Comparison of ENCODE assay signal across 15 cellular contexts in genomic region chr3:127706785-127707351, GRCh38. TPM values are rescaled to one million over a fixed set of nuclear protein-coding genes. Genes with fewer than 3 reads are reported as not detected.
DNase-seq lines count a peak whose midpoint lies in the region; ATAC-seq and TF ChIP-seq lines count a peak whose summit lies in the region.
"Had no signal": no experiment of that assay in that cellular context is flagged by ENCODE, and none has a peak within 500 bp of the region (broad histone marks: within the 10 kb centered on the region; RNA-seq: fewer than 3 reads in every experiment).

No MANE protein-coding gene starts in this region.

- no peak overlapping the region for H4K8ac ChIP-seq in neuronal stem cell (ENCODE audit: low read depth, low read length)

- H3K9me3 ChIP-seq in endodermal cell (ENCODE audit: control insufficient read depth, low read length) (no peaks in the 10 kb centered on the region), neuronal stem cell (replicated peaks in 1 of 2; ENCODE audit: control insufficient read depth in 2 of 2, insufficient read depth in 1 of 2, low read depth in 1 of 2, low read length in 2 of 2) (no peaks in the 10 kb centered on the region), uterus (no peaks in the 10 kb centered on the region)

- TF ChIP-seq POLR2A in uterus (IDR thresholded peaks at IDR 0.05), result no peak

- no peak overlapping the region for H2BK5ac ChIP-seq in neuronal stem cell (ENCODE audit: low read length)

- H2AFZ ChIP-seq in neuronal stem cell (ENCODE audit: low read length), result no peak overlapping the region

- POLR2A ChIA-PET in activated naive CD8-positive, alpha-beta T cell treated with anti-CD3 and anti-CD28 coated beads, Interleukin-2, amount 10 ng/mL, durations not matched to agents 7 days and 5 days (lab: Charles Lee), result no interaction called here

- no peak overlapping the region for H2BK120ac ChIP-seq in neuronal stem cell (ENCODE audit: low read depth, low read length)

- no peak overlapping the region for H3K14ac ChIP-seq in neuronal stem cell (ENCODE audit: low read length)

- no peaks in the 10 kb centered on the region for H3K36me3 Mint-ChIP-seq in activated naive CD8-positive, alpha-beta T cell treated with anti-CD3 and anti-CD28 coated beads, Interleukin-2, amount 10 ng/mL, durations not matched to agents 7 days and 5 days
- no peaks in the 10 kb centered on the region for H3K36me3 Mint-ChIP-seq in activated naive CD8-positive, alpha-beta T cell treated with anti-CD3 and anti-CD28 coated beads for 36 hours
- H3K36me3 Mint-ChIP-seq in endodermal cell (ENCODE audit: low read depth) (no peaks in the 10 kb centered on the region), natural killer cell (no peaks in the 10 kb centered on the region)

- no peak overlapping the region for H3K4me2 ChIP-seq in neuronal stem cell (ENCODE audit: insufficient read depth, low read length, poor library complexity, severe bottlenecking)

- H3K27me3 ChIP-seq in endodermal cell (ENCODE audit: control insufficient read depth, insufficient read depth, low read length, poor library complexity, severe bottlenecking), result peaks cover 5% of the 10 kb centered on the region
- peaks cover 0 to 8% (median 0%) of the 10 kb centered on the region in 3 experiments for H3K27me3 ChIP-seq in neuronal stem cell (ENCODE audit: control insufficient read depth in 3 of 3, insufficient read depth in 3 of 3, low read depth in 1 of 3, low read length in 3 of 3)
- H3K27me3 ChIP-seq in uterus, result no peaks in the 10 kb centered on the region

- TF ChIP-seq CTCF in endodermal cell (conservative IDR thresholded peaks at IDR 0.05), result no peak
- no peak for TF ChIP-seq CTCF in uterus (IDR thresholded peaks at IDR 0.05)
- TF ChIP-seq CTCF in natural killer cell (IDR thresholded peaks at IDR 0.05), result no peak

- DNase-seq in activated naive CD8-positive, alpha-beta T cell treated with anti-CD3 and anti-CD28 coated beads, Interleukin-2, amount 10 ng/mL, durations not matched to agents 7 days and 5 days, result peak; percentile 26
- DNase-seq in activated naive CD8-positive, alpha-beta T cell treated with anti-CD3 and anti-CD28 coated beads for 36 hours, result no peak
- DNase-seq in endodermal cell, result peak; percentile 47
- DNase-seq in neuronal stem cell (ENCODE audit: low spot score), result no peak
- DNase-seq in uterus, result peak in 1 of 2 donors; percentile 6
- DNase-seq in natural killer cell, result no peak
- no peak for DNase-seq in HuH-7.5 (ENCODE audit: low spot score)
- DNase-seq: activated CD8-positive, alpha-beta T cell treated with anti-CD3 and anti-CD28 coated beads for 36 hours; hypothalamus; Kasumi-1; NCI-H510A had no signal

- 93 to 96% methylated on average over 12 to 15 of the region's 16 CpGs for WGBS in endodermal cell (ENCODE audit: insufficient coverage in 1 of 2, insufficient read length in 1 of 2), 2 experiments
- WGBS in neuronal stem cell (ENCODE audit: extremely low coverage in 2 of 2, insufficient read length in 2 of 2, insufficient replicate concordance in 1 of 2), 2 donors, result no CpG with 5 or more reads among the region's 16 CpGs

- no peak overlapping the region for H4K91ac ChIP-seq in neuronal stem cell (ENCODE audit: low read depth, low read length, poor library complexity)

- ATAC-seq in activated naive CD8-positive, alpha-beta T cell treated with anti-CD3 and anti-CD28 coated beads, Interleukin-2, amount 10 ng/mL, durations not matched to agents 7 days and 5 days (ENCODE audit: low read depth), result no peak
- ATAC-seq in natural killer cell (no peak), HG02840 (IDR thresholded peaks at IDR 0.05; ENCODE audit: low FRiP score, unreplicated experiment) (no peak)
- ATAC-seq: activated CD8-positive, alpha-beta T cell treated with anti-CD3 and anti-CD28 coated beads for 36 hours; Panc1 had no signal

- H3K4ac ChIP-seq in neuronal stem cell (ENCODE audit: low read length), result no peak overlapping the region

- no peak overlapping the region for H3K4me3 ChIP-seq in endodermal cell (ENCODE audit: low read length)
- peak overlapping the region in 1 of 2 donors; percentile 18 for H3K4me3 ChIP-seq in neuronal stem cell (ENCODE audit: low read length in 2 of 2)
- H3K4me3 ChIP-seq in uterus, result no peak overlapping the region

- H3K4me1 Mint-ChIP-seq in activated naive CD8-positive, alpha-beta T cell treated with anti-CD3 and anti-CD28 coated beads, Interleukin-2, amount 10 ng/mL, durations not matched to agents 7 days and 5 days, result peaks cover 3% of the 10 kb centered on the region
- H3K4me1 Mint-ChIP-seq in activated naive CD8-positive, alpha-beta T cell treated with anti-CD3 and anti-CD28 coated beads for 36 hours, result no peaks in the 10 kb centered on the region
- H3K4me1 Mint-ChIP-seq in endodermal cell (peaks cover 19% of the 10 kb centered on the region), natural killer cell (no peaks in the 10 kb centered on the region)

- peak overlapping the region; percentile 11 for H3K18ac ChIP-seq in neuronal stem cell (ENCODE audit: low read length)

- H3K36me3 ChIP-seq in endodermal cell (ENCODE audit: control insufficient read depth, insufficient read depth, low read length), result no peaks in the 10 kb centered on the region
- H3K36me3 ChIP-seq in neuronal stem cell (replicated peaks in 1 of 2; ENCODE audit: control insufficient read depth in 2 of 2, insufficient read depth in 2 of 2, low read length in 2 of 2), result no peaks in the 10 kb centered on the region
- H3K36me3 ChIP-seq in uterus, result no peaks in the 10 kb centered on the region

- H3K27ac Mint-ChIP-seq in activated naive CD8-positive, alpha-beta T cell treated with anti-CD3 and anti-CD28 coated beads, Interleukin-2, amount 10 ng/mL, durations not matched to agents 7 days and 5 days, result no peak overlapping the region
- H3K27ac Mint-ChIP-seq in activated naive CD8-positive, alpha-beta T cell treated with anti-CD3 and anti-CD28 coated beads for 36 hours, result no peak overlapping the region
- no peak overlapping the region for H3K27ac Mint-ChIP-seq in endodermal cell
- H3K27ac Mint-ChIP-seq in natural killer cell, result no peak overlapping the region
- H3K27ac Mint-ChIP-seq: activated CD8-positive, alpha-beta T cell treated with anti-CD3 and anti-CD28 coated beads for 36 hours; activated T-helper 1 cell treated with anti-CD3 and anti-CD28 coated beads, Interleukin-12 subunit alpha, Interleukin-12 subunit beta, Interleukin-2, Interleukin-4 antibody, amounts not matched to agents 30 ng/mL and 10 ng/mL and 1 ng/mL, durations not matched to agents 14 hours and 24 hours and 36 hours; CD4-positive, alpha-beta T cell had no signal

- no peaks in the 10 kb centered on the region for H3K4me1 ChIP-seq in endodermal cell (ENCODE audit: control insufficient read depth, insufficient read depth, low read length)
- peaks cover 0 to 4% of the 10 kb centered on the region in 2 donors for H3K4me1 ChIP-seq in neuronal stem cell (ENCODE audit: control insufficient read depth in 2 of 2, insufficient read depth in 1 of 2, low read depth in 1 of 2, low read length in 2 of 2)
- H3K4me1 ChIP-seq in uterus, result no peaks in the 10 kb centered on the region

- peaks cover 2% of the 10 kb centered on the region for H3K79me1 ChIP-seq in neuronal stem cell (ENCODE audit: low read depth, low read length)

- peaks cover 10% of the 10 kb centered on the region for H3K27me3 Mint-ChIP-seq in activated naive CD8-positive, alpha-beta T cell treated with anti-CD3 and anti-CD28 coated beads, Interleukin-2, amount 10 ng/mL, durations not matched to agents 7 days and 5 days
- H3K27me3 Mint-ChIP-seq in activated naive CD8-positive, alpha-beta T cell treated with anti-CD3 and anti-CD28 coated beads for 36 hours, result peaks cover 3% of the 10 kb centered on the region
- H3K27me3 Mint-ChIP-seq in endodermal cell (ENCODE audit: insufficient read depth) (peaks cover 2% of the 10 kb centered on the region), natural killer cell (ENCODE audit: low read depth in 2 of 2) (no peaks in the 10 kb centered on the region)
- H3K27me3 Mint-ChIP-seq: CD4-positive, alpha-beta T cell had no signal

- H3K9me3 Mint-ChIP-seq in activated naive CD8-positive, alpha-beta T cell treated with anti-CD3 and anti-CD28 coated beads, Interleukin-2, amount 10 ng/mL, durations not matched to agents 7 days and 5 days, result no peaks in the 10 kb centered on the region
- peaks cover 6% of the 10 kb centered on the region for H3K9me3 Mint-ChIP-seq in activated naive CD8-positive, alpha-beta T cell treated with anti-CD3 and anti-CD28 coated beads for 36 hours
- H3K9me3 Mint-ChIP-seq in endodermal cell (peaks cover 13% of the 10 kb centered on the region), natural killer cell (peaks cover 0 to 2% of the 10 kb centered on the region in 2 donors)
- H3K9me3 Mint-ChIP-seq: activated T-helper 1 cell treated with anti-CD3 and anti-CD28 coated beads, Interleukin-12 subunit alpha, Interleukin-12 subunit beta, Interleukin-2, Interleukin-4 antibody, amounts not matched to agents 30 ng/mL and 10 ng/mL and 1 ng/mL, durations not matched to agents 14 hours and 24 hours and 36 hours had no signal

- H2AK5ac ChIP-seq in neuronal stem cell (ENCODE audit: low read depth, low read length), result peak overlapping the region; percentile 35

- intact Hi-C loops in uterus (cut with DNase I; ENCODE audit: low total_unique reads), result no loop called here
- intact Hi-C loops in natural killer cell (cut with micrococcal nuclease), result no loop called here

- H3K9ac ChIP-seq in endodermal cell (ENCODE audit: extremely low read depth, low read length, poor library complexity, severe bottlenecking) (no peak overlapping the region), neuronal stem cell (ENCODE audit: low read depth, low read length, poor library complexity) (no peak overlapping the region)

- no peak overlapping the region for H2BK15ac ChIP-seq in neuronal stem cell (ENCODE audit: low read length)

- no peak overlapping the region for H3K23ac ChIP-seq in neuronal stem cell (ENCODE audit: low read depth, low read length, poor library complexity)

- H3K27ac ChIP-seq in endodermal cell (ENCODE audit: low read depth, low read length) (no peak overlapping the region), neuronal stem cell (replicated peaks; ENCODE audit: low read length) (no peak overlapping the region), uterus (peak overlapping the region; percentile 44 to 53)

- H3K4me3 Mint-ChIP-seq in activated naive CD8-positive, alpha-beta T cell treated with anti-CD3 and anti-CD28 coated beads, Interleukin-2, amount 10 ng/mL, durations not matched to agents 7 days and 5 days, result no peak overlapping the region
- no peak overlapping the region for H3K4me3 Mint-ChIP-seq in activated naive CD8-positive, alpha-beta T cell treated with anti-CD3 and anti-CD28 coated beads for 36 hours
- H3K4me3 Mint-ChIP-seq in endodermal cell (no peak overlapping the region), natural killer cell (no peak overlapping the region)
- H3K4me3 Mint-ChIP-seq: activated CD8-positive, alpha-beta T cell treated with anti-CD3 and anti-CD28 coated beads for 36 hours; activated T-helper 1 cell treated with anti-CD3 and anti-CD28 coated beads, Interleukin-12 subunit alpha, Interleukin-12 subunit beta, Interleukin-2, Interleukin-4 antibody, amounts not matched to agents 30 ng/mL and 10 ng/mL and 1 ng/mL, durations not matched to agents 14 hours and 24 hours and 36 hours; CD4-positive, alpha-beta T cell had no signal

- no peak overlapping the region for H2BK12ac ChIP-seq in neuronal stem cell (ENCODE audit: low read length)

RNA-seq across cellular contexts. Expression of gene ABTB1, which starts 34.1 kb away (rescaled TPM):
- 10 to 100 TPM; 63.4 to 65.5 TPM for total RNA-seq in activated naive CD8-positive, alpha-beta T cell treated with anti-CD3 and anti-CD28 coated beads, Interleukin-2, amount 10 ng/mL, durations not matched to agents 7 days and 5 days
- total RNA-seq in activated naive CD8-positive, alpha-beta T cell treated with anti-CD3 and anti-CD28 coated beads for 36 hours, result 1 to 10 TPM; 6.8 to 8.0 TPM
- 10 to 100 TPM; 10.7 to 14.4 TPM for total RNA-seq in endodermal cell
- polyA plus RNA-seq in endodermal cell (2013, experiment 1 of 2), result 8.1 TPM
- 6.5 TPM for polyA plus RNA-seq in endodermal cell (2013, experiment 2 of 2)
- polyA plus RNA-seq in neuronal stem cell (2013, experiment 1 of 2), result 5.8 TPM
- 6.1 TPM for polyA plus RNA-seq in neuronal stem cell (2013, experiment 2 of 2)
- total RNA-seq in uterus, result 10 to 100 TPM; 14.4 to 42.8 (median 28.8) TPM
- 100 to 1,000 TPM in 2 of 3 donors, 10 to 100 TPM in 1; 98.8 to 127 (median 107) TPM for total RNA-seq in natural killer cell

Comparison
In these comparisons a context has a peak if more than half of its experiments do, and no peak if none do; other contexts are left out.
1. DNase-seq: peak in activated naive CD8-positive, alpha-beta T cell treated with anti-CD3 and anti-CD28 coated beads, Interleukin-2, amount 10 ng/mL, durations not matched to agents 7 days and 5 days (single experiment) and endodermal cell (single experiment); none in activated naive CD8-positive, alpha-beta T cell treated with anti-CD3 and anti-CD28 coated beads for 36 hours (single experiment), neuronal stem cell (single experiment), natural killer cell (single experiment) and HuH-7.5 (single experiment).
2. H3K27ac ChIP-seq: peak in uterus (2 of 2); none in endodermal cell (single experiment) and neuronal stem cell (single experiment).